ENCODE assay signal across 8 cellular contexts in genomic region chr15:66700412-66700801, GRCh38. TPM values are rescaled to one million over a fixed set of nuclear protein-coding genes. Genes with fewer than 3 reads are reported as not detected.
A peak's percentile ranks its signal among the peaks of the same experiment; 100 is the strongest.
DNase-seq lines count a peak whose midpoint lies in the region; ATAC-seq, FAIRE-seq and TF ChIP-seq lines count a peak whose summit lies in the region.

No MANE protein-coding gene starts in this region.

- TF ChIP-seq CTCF in right atrium auricular region (IDR thresholded peaks at IDR 0.05) (no peak), astrocyte (IDR thresholded peaks at IDR 0.05; ENCODE audit: insufficient read depth, low read depth, low read length) (no peak)

- H2AK5ac ChIP-seq in mesendoderm (ENCODE audit: low read length): peak overlapping the region; percentile 31

- H3K36me3 ChIP-seq in right atrium auricular region (no peaks in the 10 kb centered on the region), astrocyte (ENCODE audit: insufficient read depth, low read length) (no peaks in the 10 kb centered on the region), mesendoderm (ENCODE audit: control insufficient read depth, insufficient read depth, low read length) (peaks cover 1% of the 10 kb centered on the region)

- peak overlapping the region; percentile 87 for H2AFZ ChIP-seq in astrocyte (ENCODE audit: low read depth, low read length)

- H3K4me1 ChIP-seq in right atrium auricular region (peaks cover 0 to 43% of the 10 kb centered on the region in 2 donors), astrocyte (ENCODE audit: insufficient read depth, low read length) (peaks cover 4% of the 10 kb centered on the region), mesendoderm (ENCODE audit: control insufficient read depth, low read depth, low read length) (peaks cover 11% of the 10 kb centered on the region)

- H4K8ac ChIP-seq in mesendoderm (ENCODE audit: low read depth, low read length): no peak overlapping the region

- intact Hi-C loops in cardiac septum (cut with DNase I): loop anchor here (2.0 kb wide), 1 partner anchor 38 kb away; no protein-coding TSS in a partner anchor

- H4K20me1 ChIP-seq in astrocyte (ENCODE audit: insufficient read depth, low read length): peaks cover 16% of the 10 kb centered on the region

- peaks cover 31% of the 10 kb centered on the region for H3K79me2 ChIP-seq in astrocyte (ENCODE audit: insufficient read depth, low read length)
- H3K79me2 ChIP-seq in mesendoderm (ENCODE audit: control insufficient read depth, insufficient read depth, low read length): peaks cover 31% of the 10 kb centered on the region

- H3K4me3 Mint-ChIP-seq in astrocyte (ENCODE audit: unreplicated experiment): peak overlapping the region; percentile 76

- H3K4ac ChIP-seq in mesendoderm (ENCODE audit: low read depth, low read length): peak overlapping the region; percentile 97

- H3K27me3 Mint-ChIP-seq in astrocyte (ENCODE audit: low read depth, unreplicated experiment): peaks cover 26% of the 10 kb centered on the region

- peaks cover 4% of the 10 kb centered on the region for H3K4me1 Mint-ChIP-seq in astrocyte (ENCODE audit: low read depth, unreplicated experiment)

- peaks cover 1% of the 10 kb centered on the region for H3K79me1 ChIP-seq in mesendoderm (ENCODE audit: low read length)

- no peaks in the 10 kb centered on the region for H3K27me3 ChIP-seq in right atrium auricular region
- no peaks in the 10 kb centered on the region for H3K27me3 ChIP-seq in astrocyte (ENCODE audit: insufficient read depth, low read length)
- no peaks in the 10 kb centered on the region for H3K27me3 ChIP-seq in mesendoderm (ENCODE audit: insufficient read depth, low read length, poor library complexity)

- no peak overlapping the region for H4K5ac ChIP-seq in mesendoderm (ENCODE audit: low read length)

- no peaks in the 10 kb centered on the region for H3K9me3 ChIP-seq in right atrium auricular region
- no peaks in the 10 kb centered on the region for H3K9me3 ChIP-seq in astrocyte (ENCODE audit: insufficient read depth, low read depth, low read length)

- H3K18ac ChIP-seq in mesendoderm (ENCODE audit: low read length): peak overlapping the region; percentile 91

- H3K9ac ChIP-seq in astrocyte (ENCODE audit: low read length) (peak overlapping the region; percentile 62), mesendoderm (ENCODE audit: low read length) (peak overlapping the region; percentile 83)

- no peak overlapping the region for H2BK15ac ChIP-seq in mesendoderm (replicated peaks; ENCODE audit: low read depth)

- DNase-seq in right atrium auricular region (ENCODE audit: low spot score) (no peak), cardiac septum (ENCODE audit: low spot score) (no peak), astrocyte (ENCODE audit: low read depth) (no peak), mesendoderm (no peak), HTR-8/SVneo (ENCODE audit: insufficient read length, low spot score) (no peak)
- no peak for DNase-seq in activated CD8-positive, alpha-beta memory T cell treated with anti-CD3 and anti-CD28 coated beads, Interleukin-2, amount 50 U/mL, for 48 hours

- peak overlapping the region; percentile 33 for H3K23ac ChIP-seq in mesendoderm (ENCODE audit: low read length)

- H3K4me3 ChIP-seq in right atrium auricular region (peak overlapping the region; percentile 31 to 75), astrocyte (ENCODE audit: insufficient read depth, low read depth, low read length) (peak overlapping the region; percentile 58), mesendoderm (ENCODE audit: low read length) (peak overlapping the region; percentile 45)

- H2BK120ac ChIP-seq in mesendoderm (ENCODE audit: low read depth, low read length): peak overlapping the region; percentile 68

- no peaks in the 10 kb centered on the region for H3K9me3 Mint-ChIP-seq in astrocyte (ENCODE audit: unreplicated experiment)

- ATAC-seq in GM19455 (IDR thresholded peaks at IDR 0.05; ENCODE audit: unreplicated experiment): no peak
- ATAC-seq in HG03354 (IDR thresholded peaks at IDR 0.05; ENCODE audit: poor library complexity, severe bottlenecking, unreplicated experiment): no peak

- H2BK5ac ChIP-seq in mesendoderm (ENCODE audit: low read length): peak overlapping the region; percentile 87

- FAIRE-seq in astrocyte (lab: Jason Lieb, UNC) (no peak), HTR-8/SVneo (lab: Jason Lieb, UNC) (no peak)

- WGBS in mesendoderm (ENCODE audit: extremely low coverage, insufficient coverage, low lambda C conversion rate): no CpG with 5 or more reads among the region's 13 CpGs

- H3K27ac ChIP-seq in right atrium auricular region: peak overlapping the region; percentile 64 to 72
- no peak overlapping the region for H3K27ac ChIP-seq in astrocyte (ENCODE audit: low read depth, low read length)
- H3K27ac ChIP-seq in mesendoderm (ENCODE audit: low read depth, low read length): peak overlapping the region; percentile 23

- H3K27ac Mint-ChIP-seq in astrocyte (ENCODE audit: unreplicated experiment): no peak overlapping the region

- no peaks in the 10 kb centered on the region for H3K36me3 Mint-ChIP-seq in astrocyte (ENCODE audit: low read depth, unreplicated experiment)

- peak overlapping the region; percentile 93 for H3K56ac ChIP-seq in mesendoderm (ENCODE audit: low read length)

- H3K4me2 ChIP-seq in astrocyte (ENCODE audit: low read length) (peak overlapping the region; percentile 88), mesendoderm (ENCODE audit: low read length) (peak overlapping the region; percentile 65)

RNA-seq across cellular contexts. Expression of gene SMAD6, which starts 1.6 kb away (rescaled TPM):
- total RNA-seq in right atrium auricular region: 100 to 1,000 TPM in 1 of 2 donors, 10 to 100 TPM in 1; 20.8 to 104 TPM
- total RNA-seq in cardiac septum: 50.2 TPM
- 2.7 and 4.0 TPM in 2 replicates for total RNA-seq in astrocyte
- 7.8 TPM for polyA plus RNA-seq in mesendoderm (2013, experiment 1 of 2)
- polyA plus RNA-seq in mesendoderm (2013, experiment 2 of 2): 7.4 TPM
